In genomic region chrX:46582964-46583363, GRCh38 we compare ENCODE assay signal across 11 cellular contexts. TPM values are rescaled to one million over a fixed set of nuclear protein-coding genes. Genes with fewer than 3 reads are reported as not detected.
DNase-seq lines count a peak whose midpoint lies in the region; ATAC-seq and TF ChIP-seq lines count a peak whose summit lies in the region.
"Had no signal": no experiment of that assay in that cellular context is flagged by ENCODE, and none has a peak within 500 bp of the region (broad histone marks: within the 10 kb centered on the region; RNA-seq: fewer than 3 reads in every experiment).

No MANE protein-coding gene starts in this region.

- H3K27ac ChIP-seq in HUES6 (ENCODE audit: low read depth, low read length): peak overlapping the region; percentile 22; the same call in 1 of the 2 replicates
- H3K27ac ChIP-seq: C4-2B, neutrophil had no signal

- peaks cover 40% of the 10 kb centered on the region for H3K4me1 ChIP-seq in HUES6 (ENCODE audit: control insufficient read depth, insufficient read depth, low read length)

- ATAC-seq in GM19397 (IDR thresholded peaks at IDR 0.05; ENCODE audit: unreplicated experiment) (no peak), GM19452 (IDR thresholded peaks at IDR 0.05; ENCODE audit: unreplicated experiment) (no peak)

- no peaks in the 10 kb centered on the region for H3K27me3 ChIP-seq in HUES6 (ENCODE audit: control insufficient read depth, insufficient read depth, low read length)
- H3K27me3 ChIP-seq: neutrophil had no signal

- no peak overlapping the region for H3K4me3 ChIP-seq in HUES6 (ENCODE audit: low read depth, low read length)

- no peak for TF ChIP-seq CTCF in chondrocyte (IDR thresholded peaks at IDR 0.05)

- DNase-seq in A172 (ENCODE audit: low spot score) (peak; percentile 40), chondrocyte (ENCODE audit: low spot score) (no peak), kidney tubule cell (ENCODE audit: low spot score) (peak; percentile 50), superior temporal gyrus (ENCODE audit: extremely low spot score) (no peak), cerebellar cortex (ENCODE audit: low spot score) (no peak)

- H3K9ac ChIP-seq in HUES6 (ENCODE audit: low read length): no peak overlapping the region

- H3K27ac Mint-ChIP-seq in chondrocyte (ENCODE audit: unreplicated experiment): peak overlapping the region; percentile 93
- H3K27ac Mint-ChIP-seq: activated naive CD4-positive, alpha-beta T cell treated with anti-CD3 and anti-CD28 coated beads, Interleukin-2, amount 50 U/mL, for 24 hours had no signal

- peaks cover 11% of the 10 kb centered on the region; the same call in 1 of the 2 replicates for H3K36me3 ChIP-seq in HUES6 (ENCODE audit: control insufficient read depth, insufficient read depth, low read length)
- H3K36me3 ChIP-seq: neutrophil had no signal

- no peaks in the 10 kb centered on the region for H3K9me3 ChIP-seq in HUES6 (ENCODE audit: control insufficient read depth, insufficient read depth, low read depth, low read length)
- H3K9me3 ChIP-seq: neutrophil had no signal

- no peak overlapping the region for H3K4me3 Mint-ChIP-seq in chondrocyte (ENCODE audit: unreplicated experiment)
- H3K4me3 Mint-ChIP-seq: activated naive CD4-positive, alpha-beta T cell treated with anti-CD3 and anti-CD28 coated beads, Interleukin-2, amount 50 U/mL, for 24 hours had no signal

- no peaks in the 10 kb centered on the region for H3K36me3 Mint-ChIP-seq in chondrocyte (ENCODE audit: low read depth)
- H3K36me3 Mint-ChIP-seq: activated naive CD4-positive, alpha-beta T cell treated with anti-CD3 and anti-CD28 coated beads, Interleukin-2, amount 50 U/mL, for 24 hours had no signal

- peaks cover 57% of the 10 kb centered on the region for H3K4me1 Mint-ChIP-seq in chondrocyte (ENCODE audit: low read depth)

- H3K27me3 Mint-ChIP-seq in chondrocyte (ENCODE audit: low read depth): no peaks in the 10 kb centered on the region
- H3K27me3 Mint-ChIP-seq: activated naive CD4-positive, alpha-beta T cell treated with anti-CD3 and anti-CD28 coated beads, Interleukin-2, amount 50 U/mL, for 24 hours had no signal

- H3K9me3 Mint-ChIP-seq in chondrocyte (ENCODE audit: low read depth): peaks cover 4% of the 10 kb centered on the region
- H3K9me3 Mint-ChIP-seq: activated naive CD4-positive, alpha-beta T cell treated with anti-CD3 and anti-CD28 coated beads, Interleukin-2, amount 50 U/mL, for 24 hours had no signal

RNA-seq across cellular contexts. Expression of gene CHST7, which starts 9.4 kb away (rescaled TPM):
- total RNA-seq in A172 (2014; rRNA removed; shearing (Covaris generic)): 3.0 and 6.4 TPM in 2 replicates
- total RNA-seq in chondrocyte: 6.5 to 11.7 TPM (median 7.0 TPM) in 3 replicates

RNA-seq across cellular contexts. Expression of gene ZNF674, which starts 37.7 kb away (rescaled TPM):
- total RNA-seq in A172 (2014; rRNA removed; shearing (Covaris generic)): 2.0 and 4.9 TPM in 2 replicates
- total RNA-seq in chondrocyte: 6.3 to 6.5 TPM (median 6.4 TPM) in 3 replicates

Comparison
In these comparisons a context has a peak if more than half of its experiments do, and no peak if none do; other contexts are left out.
1. DNase-seq: peak in A172 (single experiment) and kidney tubule cell (single experiment); none in chondrocyte (single experiment), superior temporal gyrus (single experiment) and cerebellar cortex (single experiment).